1 cellular context compared by ENCODE assay signal in the genomic region with DNA sequence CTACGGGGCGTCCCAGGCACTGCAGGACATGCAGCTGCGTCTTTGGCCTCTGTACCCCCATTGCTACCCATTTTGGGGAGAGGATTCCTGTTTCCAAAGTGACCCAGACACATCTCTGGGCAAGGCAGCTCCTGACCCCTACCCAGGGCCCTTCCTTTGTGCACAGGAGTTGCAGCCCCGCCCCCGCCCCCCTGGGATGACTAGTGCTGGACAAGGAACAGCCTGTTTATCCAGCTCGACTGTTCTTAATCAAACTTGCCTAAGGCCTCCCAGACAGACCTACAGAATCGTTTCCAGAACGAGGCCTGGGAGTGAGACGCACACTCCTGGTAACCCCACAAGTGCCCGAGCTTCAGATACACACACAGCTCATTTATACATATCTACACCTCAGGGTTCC.
TF ChIP-seq lines count a peak whose summit lies in the region.

No MANE protein-coding gene starts in this region.

TF ChIP-seq in GM12891, 5 proteins besides CTCF, POLR2A, EP300 and RAD21 (continued from another document):
- TF ChIP-seq PAX5 (IDR thresholded peaks at IDR 0.05; ENCODE audit: insufficient read depth, low read length, severe bottlenecking) (no peak), SPI1 (IDR thresholded peaks at IDR 0.05; ENCODE audit: low read depth, low read length) (no peak), POLR2AphosphoS5 (IDR thresholded peaks at IDR 0.05; ENCODE audit: low read depth, low read length) (no peak)
